1 cellular context compared by ENCODE assay signal in the genomic region with DNA sequence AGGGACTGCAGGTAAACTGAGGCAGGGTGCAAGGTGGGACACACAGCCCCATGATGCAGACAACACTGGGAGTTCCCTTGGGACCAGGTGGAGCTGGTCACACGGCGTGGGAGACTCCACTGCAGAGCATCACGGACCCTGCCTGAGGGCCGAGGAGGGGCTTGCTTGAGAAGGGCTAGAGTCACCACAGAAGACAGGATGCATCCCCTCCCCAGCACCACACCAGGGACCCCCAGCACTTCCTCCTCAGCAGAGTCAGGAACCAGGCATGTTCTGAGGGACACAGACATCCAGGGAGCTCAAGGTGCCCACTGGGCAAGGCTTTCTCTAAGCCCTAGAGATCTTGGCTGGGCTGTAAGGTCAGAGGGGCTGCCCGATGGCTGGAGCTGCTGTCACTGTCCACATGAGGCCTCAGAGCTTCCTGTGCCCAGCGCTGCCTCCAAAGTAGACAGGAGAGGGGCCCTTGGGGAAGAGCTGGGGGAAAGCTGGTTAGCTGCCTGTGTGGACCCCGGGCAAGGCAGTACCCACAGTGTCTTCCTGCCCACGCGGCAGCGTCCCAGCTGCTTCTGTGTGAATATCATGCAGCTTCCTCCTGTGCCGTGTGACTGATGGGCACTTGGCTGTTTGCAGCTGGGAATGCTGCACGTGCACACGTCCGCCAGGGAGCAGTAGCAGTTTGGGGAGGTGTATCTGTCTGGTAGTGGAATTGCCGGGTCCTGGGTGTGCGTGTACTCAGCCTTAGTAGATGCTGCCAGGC.
TF ChIP-seq lines count a peak whose summit lies in the region.

No MANE protein-coding gene starts in this region.

TF ChIP-seq in HepG2, 621 proteins besides CTCF, POLR2A, EP300 and RAD21:
- TF ChIP-seq NCOR1 (IDR thresholded peaks at IDR 0.05; ENCODE audit: borderline replicate concordance, low read length) (no peak), ATM (IDR thresholded peaks at IDR 0.05; ENCODE audit: borderline replicate concordance) (no peak), ZNF670 (CRISPR knock-in tag; IDR thresholded peaks at IDR 0.05; ENCODE audit: borderline replicate concordance) (no peak), HOXA7 (CRISPR knock-in tag; IDR thresholded peaks at IDR 0.05) (no peak), STAT5B (CRISPR knock-in tag; IDR thresholded peaks at IDR 0.05) (no peak), ZNF263 (CRISPR knock-in tag; IDR thresholded peaks at IDR 0.05) (no peak), CAMTA2 (CRISPR knock-in tag; IDR thresholded peaks at IDR 0.05; ENCODE audit: borderline replicate concordance) (no peak), ZNF12 (CRISPR knock-in tag; IDR thresholded peaks at IDR 0.05) (no peak), FOXK1 (CRISPR knock-in tag; IDR thresholded peaks at IDR 0.05; ENCODE audit: borderline replicate concordance, low read depth) (no peak), ZNF572 (CRISPR knock-in tag; IDR thresholded peaks at IDR 0.05) (no peak), HOXD1 (CRISPR knock-in tag; IDR thresholded peaks at IDR 0.05) (no peak), TBL1XR1 (IDR thresholded peaks at IDR 0.05; ENCODE audit: borderline replicate concordance, low read length, partially characterized antibody) (no peak), ZNF354B (CRISPR knock-in tag; IDR thresholded peaks at IDR 0.05) (no peak), MEF2D (CRISPR knock-in tag; IDR thresholded peaks at IDR 0.05) (no peak)
- TF ChIP-seq, protein P1, sequence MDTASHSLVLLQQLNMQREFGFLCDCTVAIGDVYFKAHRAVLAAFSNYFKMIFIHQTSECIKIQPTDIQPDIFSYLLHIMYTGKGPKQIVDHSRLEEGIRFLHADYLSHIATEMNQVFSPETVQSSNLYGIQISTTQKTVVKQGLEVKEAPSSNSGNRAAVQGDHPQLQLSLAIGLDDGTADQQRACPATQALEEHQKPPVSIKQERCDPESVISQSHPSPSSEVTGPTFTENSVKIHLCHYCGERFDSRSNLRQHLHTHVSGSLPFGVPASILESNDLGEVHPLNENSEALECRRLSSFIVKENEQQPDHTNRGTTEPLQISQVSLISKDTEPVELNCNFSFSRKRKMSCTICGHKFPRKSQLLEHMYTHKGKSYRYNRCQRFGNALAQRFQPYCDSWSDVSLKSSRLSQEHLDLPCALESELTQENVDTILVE (CRISPR knock-in tag; IDR thresholded peaks at IDR 0.05): no peak
- TF ChIP-seq, protein P2, sequence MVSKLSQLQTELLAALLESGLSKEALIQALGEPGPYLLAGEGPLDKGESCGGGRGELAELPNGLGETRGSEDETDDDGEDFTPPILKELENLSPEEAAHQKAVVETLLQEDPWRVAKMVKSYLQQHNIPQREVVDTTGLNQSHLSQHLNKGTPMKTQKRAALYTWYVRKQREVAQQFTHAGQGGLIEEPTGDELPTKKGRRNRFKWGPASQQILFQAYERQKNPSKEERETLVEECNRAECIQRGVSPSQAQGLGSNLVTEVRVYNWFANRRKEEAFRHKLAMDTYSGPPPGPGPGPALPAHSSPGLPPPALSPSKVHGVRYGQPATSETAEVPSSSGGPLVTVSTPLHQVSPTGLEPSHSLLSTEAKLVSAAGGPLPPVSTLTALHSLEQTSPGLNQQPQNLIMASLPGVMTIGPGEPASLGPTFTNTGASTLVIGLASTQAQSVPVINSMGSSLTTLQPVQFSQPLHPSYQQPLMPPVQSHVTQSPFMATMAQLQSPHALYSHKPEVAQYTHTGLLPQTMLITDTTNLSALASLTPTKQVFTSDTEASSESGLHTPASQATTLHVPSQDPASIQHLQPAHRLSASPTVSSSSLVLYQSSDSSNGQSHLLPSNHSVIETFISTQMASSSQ (IDR thresholded peaks at IDR 0.05; ENCODE audit: low read depth): no peak
- TF ChIP-seq, protein P2 (CRISPR knock-in tag; IDR thresholded peaks at IDR 0.05; ENCODE audit: borderline replicate concordance): no peak
- TF ChIP-seq, protein P3, sequence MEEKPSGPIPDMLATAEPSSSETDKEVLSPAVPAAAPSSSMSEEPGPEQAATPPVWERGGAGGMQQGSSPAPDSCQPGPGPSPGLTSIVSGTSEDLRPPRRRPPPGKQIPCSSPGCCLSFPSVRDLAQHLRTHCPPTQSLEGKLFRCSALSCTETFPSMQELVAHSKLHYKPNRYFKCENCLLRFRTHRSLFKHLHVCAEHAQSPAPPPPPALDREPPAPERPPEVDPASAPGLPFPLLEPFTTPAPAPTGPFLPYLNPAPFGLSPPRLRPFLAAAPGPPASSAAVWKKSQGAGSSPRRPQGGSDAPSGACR (CRISPR knock-in tag; IDR thresholded peaks at IDR 0.05): no peak
